6 cellular contexts compared by ENCODE assay signal in genomic region chr11:62592216-62592815, GRCh38. TPM values are rescaled to one million over a fixed set of nuclear protein-coding genes. Genes with fewer than 3 reads are reported as not detected.
DNase-seq lines count a peak whose midpoint lies in the region; ATAC-seq, FAIRE-seq and TF ChIP-seq lines count a peak whose summit lies in the region.

No MANE protein-coding gene starts in this region.

- in situ Hi-C loops in GM12878 (cut with MboI): no loop called here

- TF ChIP-seq EP300 in GM12878 (IDR thresholded peaks at IDR 0.05; ENCODE audit: borderline replicate concordance in 1 of 2, control insufficient read depth in 1 of 2, low read depth in 2 of 2, low read length in 2 of 2): no peak

- TF ChIP-seq POLR2A in GM12878 (IDR thresholded peaks at IDR 0.05; ENCODE audit: low read depth, low read length): 0 out of 2 replicates have a peak, but pooled peaks have one; percentile 38

- H3K4me1 Mint-ChIP-seq in natural killer cell: peaks cover 32 to 44% of the 10 kb centered on the region in 2 donors

- BruUV-seq in GM12878 (replicated peaks; lab: Mats Ljungman, UMichigan): no TSS peak

- FAIRE-seq in GM12878 (lab: Jason Lieb, UNC): peak; percentile 27

- SMC1A ChIA-PET in GM12878 (lab: Charles Lee; ENCODE audit: uncharacterized antibody, unreplicated experiment): interaction anchor here (0.8 to 3.1 kb wide), 31 partner anchors 8 to 271 kb away, joined by 3 to 30 read pairs (median 5); partner anchors contain the start of genes B3GAT3, C11orf98, CSKMT and EEF1G

- H4K20me1 ChIP-seq in GM12878 (ENCODE audit: control insufficient read depth, insufficient read depth): no peaks in the 10 kb centered on the region; the same call in 1 of the 2 replicates

- peak overlapping the region; percentile 94 to 97 for H3K27ac Mint-ChIP-seq in natural killer cell

- CTCF ChIA-PET in GM12878 (lab: Yijun Ruan, JAX): interaction anchor here (0.5 to 5.5 kb wide), 47 partner anchors 9 to 288 kb away, joined by 3 to 48 read pairs (median 5); partner anchors contain the start of genes B3GAT3, C11orf98, CSKMT and EEF1G

- H3K9me3 Mint-ChIP-seq in natural killer cell: no peaks in the 10 kb centered on the region

- peak overlapping the region; percentile 71; the same call in 1 of the 2 replicates for H3K27ac ChIP-seq in GM12878 (ENCODE audit: control insufficient read depth, insufficient read depth)

- no peak for DNase-seq in GM12878 (ENCODE audit: low read depth, low spot score)
- no peak for DNase-seq in natural killer cell
- no peak for DNase-seq in NCI-H226
- no peak for DNase-seq in NCI-H345 treated with DMSO at 0.1 percent for 48 hours (lab: John Stamatoyannopoulos, UW; ENCODE audit: unreplicated experiment)
- DNase-seq in NCI-H2171 (lab: John Stamatoyannopoulos, UW): no peak

- H3K4me1 ChIP-seq in GM12878 (ENCODE audit: control insufficient read depth, insufficient read depth, low read length): peaks cover 8% of the 10 kb centered on the region

- H3K4me3 ChIP-seq in GM12878: peak overlapping the region; percentile 78

- peak overlapping the region; percentile 70 for H3K9ac ChIP-seq in GM12878 (ENCODE audit: control insufficient read depth, insufficient read depth, low read length)

- TF ChIP-seq CTCF in GM12878 (IDR thresholded peaks at IDR 0.05 in 2 of 3, conservative IDR thresholded peaks at IDR 0.05 in 1 of 3; ENCODE audit: control insufficient read depth in 2 of 3, extremely low read depth in 1 of 3, insufficient read depth in 1 of 3, low read depth in 3 of 3, low read length in 3 of 3): no peak
- TF ChIP-seq CTCF in natural killer cell (IDR thresholded peaks at IDR 0.05): no peak

- peak; percentile 2 for ATAC-seq in HG02642 (IDR thresholded peaks at IDR 0.05; ENCODE audit: poor library complexity, unreplicated experiment)
- peak; percentile 9 for ATAC-seq in GM12878
- no peak for ATAC-seq in natural killer cell

- H3K27me3 ChIP-seq in GM12878 (replicated peaks in 1 of 2; ENCODE audit: control insufficient read depth in 2 of 2, insufficient read depth in 2 of 2, low read length in 1 of 2): no peaks in the 10 kb centered on the region

- 15% methylated on average over 11 of the region's 11 CpGs for WGBS in GM12878 (ENCODE audit: insufficient coverage, insufficient replicate concordance, low lambda C conversion rate, missing lambda C conversion rate)

- intact Hi-C loops in GM12878 (cut with micrococcal nuclease; ENCODE audit: unreplicated experiment): loop anchor here (5.0 to 10.0 kb wide), 2 partner anchors 242 to 270 kb away; partner anchors contain the start of genes STX5, TEX54 and WDR74
- intact Hi-C loops in natural killer cell (cut with micrococcal nuclease): loop anchor here (5.0 kb wide), 3 partner anchors 85 to 290 kb away; partner anchors contain the start of genes SLC3A2 and UBXN1

- H3K9me3 ChIP-seq in GM12878 (replicated peaks; ENCODE audit: control insufficient read depth, insufficient read depth, low read length): no peaks in the 10 kb centered on the region

- POLR2A ChIA-PET in GM12878 (lab: Charles Lee): interaction anchor here (0.5 to 3.1 kb wide), 34 partner anchors 9 to 332 kb away, joined by 3 to 37 read pairs (median 5); partner anchors contain the start of genes B3GAT3, BSCL2, C11orf98 and CSKMT

- RAD21 ChIA-PET in GM12878 (lab: Charles Lee; ENCODE audit: unreplicated experiment): interaction anchor here (0.7 to 3.5 kb wide), 28 partner anchors 8 to 289 kb away, joined by 3 to 36 read pairs (median 6); partner anchors contain the start of genes B3GAT3, C11orf98, CSKMT and EEF1G

- H3K4me3 Mint-ChIP-seq in natural killer cell: peak overlapping the region; percentile 98

- H3K4me2 ChIP-seq in GM12878 (ENCODE audit: control insufficient read depth, insufficient read depth): peak overlapping the region; percentile 86

- H3K27me3 Mint-ChIP-seq in natural killer cell (ENCODE audit: low read depth in 2 of 2): no peaks in the 10 kb centered on the region

- H3K36me3 ChIP-seq in GM12878 (ENCODE audit: control insufficient read depth in 2 of 2, insufficient read depth in 2 of 2, low read length in 1 of 2): peaks cover 26 to 43% of the 10 kb centered on the region in 2 experiments

- TF ChIP-seq RAD21 in GM12878 (IDR thresholded peaks at IDR 0.05; ENCODE audit: insufficient read depth, low read depth, low read length): no peak

- peaks cover 18% of the 10 kb centered on the region for H3K79me2 ChIP-seq in GM12878 (ENCODE audit: control insufficient read depth, insufficient read depth, low read length)

- H2AFZ ChIP-seq in GM12878 (ENCODE audit: control insufficient read depth, low read depth, low read length): peak overlapping the region; percentile 84

- H3K36me3 Mint-ChIP-seq in natural killer cell: peaks cover 7% of the 10 kb centered on the region

RNA-seq across cellular contexts. Expression of gene TUT1, which starts 1.0 kb away (rescaled TPM):
- 19.1 and 19.7 TPM in 2 replicates for total RNA-seq in GM12878 (2013; cell fraction: nucleolus; rRNA removed)
- total RNA-seq in GM12878 (2014; rRNA removed) (12.1 and 12.3 TPM in 2 replicates), GM12878 (2014; rRNA removed; fragmentation: Illumina TruSeq; extraction: Trizol) (6.9 and 8.3 TPM in 2 replicates), GM12878 (2021) (26.6 and 28.4 TPM in 2 replicates), natural killer cell (10 to 100 TPM; 20.0 to 28.9 (median 26.2) TPM)
- 6.9 TPM for polyA plus RNA-seq in GM12878 (2011; ENCODE audit: low read depth)
- polyA plus RNA-seq in GM12878 (2011; rRNA removed) (12.0 and 18.4 TPM in 2 replicates), GM12878 (2014; fragmentation: Illumina TruSeq; extraction: Trizol) (9.5 and 14.0 TPM in 2 replicates), GM12878 (2014; fragmentation: Nextera tagmentation; extraction: Ambion mirVana) (1 to 10 TPM; 1.1 to 1.4 TPM), GM12878 (2014; rRNA removed) (19.4 and 22.7 TPM in 2 replicates), GM12878 (2016; fragmentation: Nextera tagmentation; extraction: Ambion mirVana) (10 to 100 TPM; 26.9 to 29.9 TPM)
- 16.6 and 19.8 TPM in 2 replicates for polyA plus RNA-seq in GM12878 (2011; cell fraction: cytosol; rRNA removed)
- polyA plus RNA-seq in GM12878 (2011; cell fraction: nucleus; rRNA removed): 47.4 and 48.5 TPM in 2 replicates
- 15.7 and 18.2 TPM in 2 replicates for polyA plus RNA-seq in GM12878 (2012)
- 8.8 and 10.6 TPM in 2 replicates for polyA minus RNA-seq in GM12878 (2011; rRNA and poly(A)+ RNA removed)
- 3.5 and 4.5 TPM in 2 replicates for polyA minus RNA-seq in GM12878 (2011; cell fraction: cytosol; rRNA and poly(A)+ RNA removed)
- polyA minus RNA-seq in GM12878 (2011; cell fraction: nucleus; rRNA and poly(A)+ RNA removed): 5.6 and 7.2 TPM in 2 replicates

RNA-seq across cellular contexts. Expression of gene MTA2, which starts 9.3 kb away (rescaled TPM):
- total RNA-seq in GM12878 (2013; cell fraction: nucleolus; rRNA removed): 68.4 and 79.3 TPM in 2 replicates
- 195 and 201 TPM in 2 replicates for total RNA-seq in GM12878 (2014; rRNA removed)
- total RNA-seq in GM12878 (2014; rRNA removed; fragmentation: Illumina TruSeq; extraction: Trizol): 174 and 178 TPM in 2 replicates
- 189 and 196 TPM in 2 replicates for total RNA-seq in GM12878 (2021)
- 48.7 TPM for polyA plus RNA-seq in GM12878 (2011; ENCODE audit: low read depth)
- polyA plus RNA-seq in GM12878 (2011; rRNA removed): 43.2 and 53.2 TPM in 2 replicates
- 68.6 and 69.6 TPM in 2 replicates for polyA plus RNA-seq in GM12878 (2011; cell fraction: cytosol; rRNA removed)
- 136 and 209 TPM in 2 replicates for polyA plus RNA-seq in GM12878 (2011; cell fraction: nucleus; rRNA removed)
- polyA plus RNA-seq in GM12878 (2012): 75.6 and 111 TPM in 2 replicates
- polyA plus RNA-seq in GM12878 (2014; fragmentation: Illumina TruSeq; extraction: Trizol): 198 and 201 TPM in 2 replicates
- polyA plus RNA-seq in GM12878 (2014; fragmentation: Nextera tagmentation; extraction: Ambion mirVana): 1 to 10 TPM; 6.7 to 6.8 TPM
- polyA plus RNA-seq in GM12878 (2014; rRNA removed): 135 and 137 TPM in 2 replicates
- polyA plus RNA-seq in GM12878 (2016; fragmentation: Nextera tagmentation; extraction: Ambion mirVana): 10 to 100 TPM; 76.3 to 90.3 TPM
- 82.3 and 108 TPM in 2 replicates for polyA minus RNA-seq in GM12878 (2011; rRNA and poly(A)+ RNA removed)
- polyA minus RNA-seq in GM12878 (2011; cell fraction: cytosol; rRNA and poly(A)+ RNA removed): 43.6 and 46.5 TPM in 2 replicates
- polyA minus RNA-seq in GM12878 (2011; cell fraction: nucleus; rRNA and poly(A)+ RNA removed): 51.3 and 83.7 TPM in 2 replicates
- total RNA-seq in natural killer cell: 100 to 1,000 TPM; 254 to 305 (median 259) TPM

RNA-seq across cellular contexts. Expression of gene EEF1G, which starts 18.6 kb away (rescaled TPM):
- 270 and 284 TPM in 2 replicates for total RNA-seq in GM12878 (2013; cell fraction: nucleolus; rRNA removed)
- total RNA-seq in GM12878 (2014; rRNA removed) (2,512 and 2,611 TPM in 2 replicates), GM12878 (2014; rRNA removed; fragmentation: Illumina TruSeq; extraction: Trizol) (2,491 and 2,551 TPM in 2 replicates), GM12878 (2021) (2,218 and 2,306 TPM in 2 replicates), natural killer cell (100 to 1,000 TPM; 628 to 754 (median 714) TPM)
- 2,168 TPM for polyA plus RNA-seq in GM12878 (2011; ENCODE audit: low read depth)
- polyA plus RNA-seq in GM12878 (2011; rRNA removed) (1,766 and 2,335 TPM in 2 replicates), GM12878 (2014; fragmentation: Illumina TruSeq; extraction: Trizol) (2,336 and 2,739 TPM in 2 replicates), GM12878 (2014; fragmentation: Nextera tagmentation; extraction: Ambion mirVana) (1,000 to 10,000 TPM; 1,227 to 1,233 TPM), GM12878 (2014; rRNA removed) (2,498 and 2,961 TPM in 2 replicates), GM12878 (2016; fragmentation: Nextera tagmentation; extraction: Ambion mirVana) (100 to 1,000 TPM; 850 to 912 TPM)
- polyA plus RNA-seq in GM12878 (2011; cell fraction: cytosol; rRNA removed): 2,704 and 2,784 TPM in 2 replicates
- 719 and 1,009 TPM in 2 replicates for polyA plus RNA-seq in GM12878 (2011; cell fraction: nucleus; rRNA removed)
- polyA plus RNA-seq in GM12878 (2012): 2,616 and 3,065 TPM in 2 replicates
- 1,401 and 2,150 TPM in 2 replicates for polyA minus RNA-seq in GM12878 (2011; rRNA and poly(A)+ RNA removed)
- polyA minus RNA-seq in GM12878 (2011; cell fraction: cytosol; rRNA and poly(A)+ RNA removed): 694 and 779 TPM in 2 replicates
- 161 and 187 TPM in 2 replicates for polyA minus RNA-seq in GM12878 (2011; cell fraction: nucleus; rRNA and poly(A)+ RNA removed)

RNA-seq across cellular contexts. Expression of gene EML3, which starts 20.3 kb away (rescaled TPM):
- total RNA-seq in GM12878 (2013; cell fraction: nucleolus; rRNA removed): 48.1 and 57.5 TPM in 2 replicates
- total RNA-seq in GM12878 (2014; rRNA removed): 22.5 and 23.9 TPM in 2 replicates
- total RNA-seq in GM12878 (2014; rRNA removed; fragmentation: Illumina TruSeq; extraction: Trizol): 14.0 and 17.3 TPM in 2 replicates
- total RNA-seq in GM12878 (2021): 69.8 and 82.5 TPM in 2 replicates
- polyA plus RNA-seq in GM12878 (2011; ENCODE audit: low read depth): 19.2 TPM
- polyA plus RNA-seq in GM12878 (2011; rRNA removed): 18.4 and 27.1 TPM in 2 replicates
- 25.4 and 33.5 TPM in 2 replicates for polyA plus RNA-seq in GM12878 (2011; cell fraction: cytosol; rRNA removed)
- 197 and 232 TPM in 2 replicates for polyA plus RNA-seq in GM12878 (2011; cell fraction: nucleus; rRNA removed)
- polyA plus RNA-seq in GM12878 (2012): 42.2 and 48.7 TPM in 2 replicates
- 16.3 and 21.9 TPM in 2 replicates for polyA plus RNA-seq in GM12878 (2014; fragmentation: Illumina TruSeq; extraction: Trizol)
- 1 to 10 TPM in 1 of 2 experiments, under 1 TPM in 1; 0.58 to 1.2 TPM for polyA plus RNA-seq in GM12878 (2014; fragmentation: Nextera tagmentation; extraction: Ambion mirVana)
- 45.7 and 61.0 TPM in 2 replicates for polyA plus RNA-seq in GM12878 (2014; rRNA removed)
- polyA plus RNA-seq in GM12878 (2016; fragmentation: Nextera tagmentation; extraction: Ambion mirVana): 10 to 100 TPM; 25.6 to 26.8 TPM
- polyA minus RNA-seq in GM12878 (2011; rRNA and poly(A)+ RNA removed): 20.3 and 27.6 TPM in 2 replicates
- polyA minus RNA-seq in GM12878 (2011; cell fraction: cytosol; rRNA and poly(A)+ RNA removed): 12.0 and 12.2 TPM in 2 replicates
- 22.6 and 35.8 TPM in 2 replicates for polyA minus RNA-seq in GM12878 (2011; cell fraction: nucleus; rRNA and poly(A)+ RNA removed)
- 100 to 1,000 TPM; 221 to 233 (median 232) TPM for total RNA-seq in natural killer cell

RNA-seq across cellular contexts. Expression of gene ROM1, which starts 20.7 kb away (rescaled TPM):
- total RNA-seq in GM12878 (2013; cell fraction: nucleolus; rRNA removed): 0.40 TPM in 1 of 2 replicates, not detected in the other
- 0.60 and 1.7 TPM in 2 replicates for total RNA-seq in GM12878 (2014; rRNA removed)
- 1.1 TPM in 2 replicates for total RNA-seq in GM12878 (2014; rRNA removed; fragmentation: Illumina TruSeq; extraction: Trizol)
- 1.2 and 1.9 TPM in 2 replicates for total RNA-seq in GM12878 (2021)
- polyA plus RNA-seq in GM12878 (2011; ENCODE audit: low read depth): 0.22 TPM
- 0.42 and 0.82 TPM in 2 replicates for polyA plus RNA-seq in GM12878 (2011; rRNA removed)
- 0.72 and 1.3 TPM in 2 replicates for polyA plus RNA-seq in GM12878 (2011; cell fraction: cytosol; rRNA removed)
- polyA plus RNA-seq in GM12878 (2011; cell fraction: nucleus; rRNA removed): 2.0 and 2.2 TPM in 2 replicates
- polyA plus RNA-seq in GM12878 (2012): 1.1 and 1.8 TPM in 2 replicates
- polyA plus RNA-seq in GM12878 (2014; fragmentation: Illumina TruSeq; extraction: Trizol): 1.5 and 1.6 TPM in 2 replicates
- polyA plus RNA-seq in GM12878 (2014; fragmentation: Nextera tagmentation; extraction: Ambion mirVana): under 1 TPM; 0.42 TPM
- 0.67 and 2.0 TPM in 2 replicates for polyA plus RNA-seq in GM12878 (2014; rRNA removed)
- polyA plus RNA-seq in GM12878 (2016; fragmentation: Nextera tagmentation; extraction: Ambion mirVana): 1 to 10 TPM; 2.4 to 3.0 TPM
- 0.29 and 1.1 TPM in 2 replicates for polyA minus RNA-seq in GM12878 (2011; rRNA and poly(A)+ RNA removed)
- polyA minus RNA-seq in GM12878 (2011; cell fraction: cytosol; rRNA and poly(A)+ RNA removed): 0.52 TPM in 1 of 2 replicates, not detected in the other
- polyA minus RNA-seq in GM12878 (2011; cell fraction: nucleus; rRNA and poly(A)+ RNA removed): 0.36 and 0.38 TPM in 2 replicates
- total RNA-seq in natural killer cell: 1 to 10 TPM; 2.6 to 6.9 (median 3.9) TPM

Comparison
In these comparisons a context has a peak if more than half of its experiments do, and no peak if none do; other contexts are left out.
1. ATAC-seq: peak in HG02642 (single experiment) and GM12878 (single experiment); none in natural killer cell (0 of 3).